8 cellular contexts compared by ENCODE assay signal in the genomic region with DNA sequence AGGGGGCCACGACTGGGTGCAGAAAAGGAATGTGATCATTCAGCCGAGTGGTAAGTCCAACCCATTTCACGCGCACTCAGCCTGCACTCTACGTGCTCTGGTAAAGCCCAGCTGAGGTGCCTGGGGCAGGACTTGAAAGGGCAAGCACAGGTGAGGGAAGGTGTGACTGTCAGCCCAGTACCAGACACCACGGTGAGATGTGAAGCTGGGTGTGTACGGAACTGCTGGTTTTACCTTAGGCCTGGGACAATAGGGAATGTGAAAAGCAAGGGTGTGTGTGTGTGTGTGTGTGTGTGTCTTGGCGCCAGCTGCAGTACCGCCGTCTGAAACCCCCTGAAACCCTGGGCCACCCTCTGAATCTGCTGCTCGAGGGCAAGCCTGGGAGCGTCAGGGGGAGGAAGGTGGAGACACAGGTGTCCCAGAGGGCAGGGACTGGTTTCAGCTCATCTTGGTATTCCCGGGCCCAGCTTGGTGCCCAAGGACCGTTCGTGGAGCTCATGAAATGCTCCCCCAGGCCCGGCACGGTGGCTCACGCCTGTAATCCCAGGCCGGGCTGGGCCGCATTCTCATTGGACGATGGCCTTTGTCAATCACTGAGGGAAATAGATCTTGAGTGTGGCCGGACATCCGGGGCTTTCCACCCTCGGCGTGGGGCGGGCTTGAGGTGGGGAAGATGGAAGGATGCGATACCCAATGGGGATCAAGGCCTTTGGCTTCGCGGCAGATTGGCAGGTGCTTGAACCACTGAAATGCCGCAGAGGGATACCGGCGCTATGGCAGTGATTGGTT. TPM values are rescaled to one million over a fixed set of nuclear protein-coding genes. Genes with fewer than 3 reads are reported as not detected.
DNase-seq lines count a peak whose midpoint lies in the region; ATAC-seq and TF ChIP-seq lines count a peak whose summit lies in the region.

No MANE protein-coding gene starts in this region.

- H3K4me1 ChIP-seq in smooth muscle cell (ENCODE audit: low read depth) = peaks cover 13% of the 10 kb centered on the region

- H3K4me1 Mint-ChIP-seq in activated B cell treated with CpG ODN at 0.5 μM for 24 hours (peaks cover 22% of the 10 kb centered on the region), immature natural killer cell (peaks cover 24 to 25% of the 10 kb centered on the region in 2 donors)

- WGBS in smooth muscle cell (ENCODE audit: low lambda C conversion rate) = 14% methylated on average over 32 of the region's 32 CpGs

- H3K9ac ChIP-seq in smooth muscle cell (ENCODE audit: low read depth) = no peak overlapping the region

- H3K36me3 ChIP-seq in smooth muscle cell (ENCODE audit: low read depth) = no peaks in the 10 kb centered on the region

- no peak overlapping the region for H3K27ac ChIP-seq in smooth muscle cell (ENCODE audit: low read depth)

- H3K4me3 Mint-ChIP-seq in activated B cell treated with CpG ODN at 0.5 μM for 24 hours (peak overlapping the region; percentile 91), immature natural killer cell (peak overlapping the region; percentile 89 to 97 (median 94))

- H4K20me1 ChIP-seq in smooth muscle cell (ENCODE audit: low read depth) = no peaks in the 10 kb centered on the region

- H3K79me2 ChIP-seq in smooth muscle cell (ENCODE audit: low read depth) = no peaks in the 10 kb centered on the region

- H3K27me3 Mint-ChIP-seq in activated B cell treated with CpG ODN at 0.5 μM for 24 hours (peaks cover 10% of the 10 kb centered on the region), immature natural killer cell (ENCODE audit: low read depth in 3 of 3) (peaks cover 5 to 8% (median 8%) of the 10 kb centered on the region in 3 donors)

- H3K4me3 ChIP-seq in smooth muscle cell = peak overlapping the region; percentile 75

- H3K27ac Mint-ChIP-seq in activated B cell treated with CpG ODN at 0.5 μM for 24 hours (peak overlapping the region; percentile 90), immature natural killer cell (peak overlapping the region; percentile 90 to 98 (median 97))

- peaks cover 6% of the 10 kb centered on the region for H3F3A ChIP-seq in smooth muscle cell (ENCODE audit: low read depth)

- peak overlapping the region; percentile 6 for H2AFZ ChIP-seq in smooth muscle cell (ENCODE audit: low read depth)

- H3K36me3 Mint-ChIP-seq in activated B cell treated with CpG ODN at 0.5 μM for 24 hours (ENCODE audit: low read depth) = peaks cover 5% of the 10 kb centered on the region
- H3K36me3 Mint-ChIP-seq in immature natural killer cell = no peaks in the 10 kb centered on the region

- intact Hi-C loops in activated B cell treated with CpG ODN at 0.5 μM for 24 hours (cut with micrococcal nuclease) = loop anchor here (1.0 to 2.0 kb wide), 5 partner anchors 43 to 317 kb away; a partner anchor contains a TSS

- H3K9me3 Mint-ChIP-seq in activated B cell treated with CpG ODN at 0.5 μM for 24 hours = no peaks in the 10 kb centered on the region
- H3K9me3 Mint-ChIP-seq in immature natural killer cell = no peaks in the 10 kb centered on the region

- CTCF ChIA-PET in activated B cell treated with CpG ODN at 0.5 μM for 24 hours (lab: Charles Lee) = interaction anchor here (1.4 kb wide), 1 partner anchor 148 kb away, joined by 4 read pairs; no protein-coding TSS in a partner anchor

- no peaks in the 10 kb centered on the region for H3K27me3 ChIP-seq in smooth muscle cell (ENCODE audit: low read depth)

- no peaks in the 10 kb centered on the region for H3K9me3 ChIP-seq in smooth muscle cell (replicated peaks; ENCODE audit: low read depth)

- TF ChIP-seq CTCF in activated B cell treated with CpG ODN at 0.5 μM for 24 hours (IDR thresholded peaks at IDR 0.05) (no peak), smooth muscle cell (IDR thresholded peaks at IDR 0.05; ENCODE audit: borderline replicate concordance, insufficient read depth, poor library complexity, severe bottlenecking) (no peak)

- ATAC-seq in GM19023 (IDR thresholded peaks at IDR 0.05; ENCODE audit: unreplicated experiment) (peak; percentile 99), HG03196 (IDR thresholded peaks at IDR 0.05; ENCODE audit: unreplicated experiment) (peak; percentile 98), activated B cell treated with CpG ODN at 0.5 μM for 24 hours (ENCODE audit: low read depth) (peak; percentile 99)

- POLR2A ChIA-PET in activated B cell treated with CpG ODN at 0.5 μM for 24 hours (lab: Charles Lee) = interaction anchor here (0.6 to 2.6 kb wide), 20 partner anchors 9 to 1429 kb away, joined by 3 to 21 read pairs (median 4); a partner anchor contains a TSS

- DNase-seq in AG08396 (ENCODE audit: low spot score) = peak; percentile 98
- peak; percentile 99 for DNase-seq in NCI-H226
- DNase-seq in activated B cell treated with CpG ODN at 0.5 μM for 24 hours = peak; percentile 91
- DNase-seq in central memory CD4-positive, alpha-beta T cell = peak; percentile 99
- peak; percentile 99 for DNase-seq in immature natural killer cell
- DNase-seq in smooth muscle cell (lab: John Stamatoyannopoulos, UW; ENCODE audit: unreplicated experiment) = peak; percentile 85

- H3K4me2 ChIP-seq in smooth muscle cell = peak overlapping the region; percentile 94

RNA-seq across cellular contexts. Expression of a gene that starts 27.8 kb away (rescaled TPM):
- total RNA-seq in activated B cell treated with CpG ODN at 0.5 μM for 24 hours (not detected in 2 replicates), smooth muscle cell (not detected in 2 replicates)
- polyA plus RNA-seq in immature natural killer cell (not detected), smooth muscle cell (not detected in 2 replicates)

RNA-seq across cellular contexts. Expression of a gene that starts 39.4 kb away (rescaled TPM):
- total RNA-seq in activated B cell treated with CpG ODN at 0.5 μM for 24 hours (13.5 and 13.8 TPM in 2 replicates), smooth muscle cell (131 and 134 TPM in 2 replicates)
- polyA plus RNA-seq in immature natural killer cell (10 to 100 TPM; 23.6 to 60.6 (median 56.7) TPM), smooth muscle cell (157 and 158 TPM in 2 replicates)

RNA-seq across cellular contexts. Expression of a gene that starts 55.1 kb away (rescaled TPM):
- 32.7 and 33.1 TPM in 2 replicates for total RNA-seq in activated B cell treated with CpG ODN at 0.5 μM for 24 hours
- 10 to 100 TPM; 20.3 to 38.5 (median 27.2) TPM for polyA plus RNA-seq in immature natural killer cell
- total RNA-seq in smooth muscle cell = 32.0 and 32.7 TPM in 2 replicates
- polyA plus RNA-seq in smooth muscle cell = 52.3 and 54.7 TPM in 2 replicates

RNA-seq across cellular contexts. Expression of a gene that starts 55.3 kb away (rescaled TPM):
- total RNA-seq in activated B cell treated with CpG ODN at 0.5 μM for 24 hours (52.3 and 56.0 TPM in 2 replicates), smooth muscle cell (28.2 and 32.5 TPM in 2 replicates)
- polyA plus RNA-seq in immature natural killer cell (100 to 1,000 TPM in 2 of 3 donors, 10 to 100 TPM in 1; 91.6 to 166 (median 133) TPM), smooth muscle cell (46.2 and 47.1 TPM in 2 replicates)
